ENCODE assay signal across 16 cellular contexts in the genomic region with DNA sequence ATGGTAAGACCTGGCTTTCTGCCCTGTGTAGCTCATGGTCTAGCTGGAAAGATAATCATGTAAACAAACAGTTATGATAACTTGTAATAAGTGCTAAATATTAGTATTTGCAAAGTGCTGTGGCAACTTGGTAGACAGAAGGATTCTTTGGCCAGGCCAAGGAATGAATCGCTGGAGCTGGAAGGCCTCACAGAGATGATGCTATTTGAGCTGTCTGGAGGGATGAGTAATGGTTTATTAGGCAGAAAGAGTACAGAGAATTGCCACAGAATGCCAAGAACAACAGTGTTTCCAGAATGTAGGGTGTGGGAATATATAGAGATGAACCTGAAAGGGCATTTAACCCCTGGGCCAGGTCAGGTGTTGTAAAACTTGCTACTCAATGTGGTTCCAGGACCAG. TPM values are rescaled to one million over a fixed set of nuclear protein-coding genes. Genes with fewer than 3 reads are reported as not detected.
A peak's percentile ranks its signal among the peaks of the same experiment; 100 is the strongest.
DNase-seq lines count a peak whose midpoint lies in the region; ATAC-seq and TF ChIP-seq lines count a peak whose summit lies in the region.
"Had no signal": no experiment of that assay in that cellular context is flagged by ENCODE, and none has a peak within 500 bp of the region (broad histone marks: within the 10 kb centered on the region; RNA-seq: fewer than 3 reads in every experiment).

No MANE protein-coding gene starts in this region.

- TF ChIP-seq CTCF in HEK293 (tag by site-specific recombination; IDR thresholded peaks at IDR 0.05) (no peak), RWPE2 (IDR thresholded peaks at IDR 0.05; ENCODE audit: poor library complexity, severe bottlenecking) (no peak)

- H3K27ac ChIP-seq in HEK293 (ENCODE audit: extremely low read depth, low read depth, low read length) = no peak overlapping the region
- H3K27ac ChIP-seq in RWPE2 (ENCODE audit: poor library complexity, severe bottlenecking) = no peak overlapping the region

- H3K27me3 ChIP-seq in RWPE2 (ENCODE audit: insufficient read depth, poor library complexity, severe bottlenecking) = peaks cover 20% of the 10 kb centered on the region

- H3K9me3 ChIP-seq in HEK293 (ENCODE audit: control insufficient read depth, insufficient read depth, low read depth, low read length) (no peaks in the 10 kb centered on the region), RWPE2 (ENCODE audit: severe bottlenecking) (no peaks in the 10 kb centered on the region)
- H3K9me3 ChIP-seq: BE2C had no signal

- H3K4me1 ChIP-seq in HEK293 (ENCODE audit: control insufficient read depth, insufficient read depth, low read length) = no peaks in the 10 kb centered on the region
- H3K4me1 ChIP-seq in RWPE2 (ENCODE audit: insufficient read depth, poor library complexity, severe bottlenecking) = no peaks in the 10 kb centered on the region
- H3K4me1 ChIP-seq: BE2C had no signal

- peak; percentile 32 for DNase-seq in Caki2 (ENCODE audit: low read depth)
- no peak for DNase-seq in RWPE2 (ENCODE audit: low spot score)
- peak; percentile 5 for DNase-seq in iris pigment epithelial cell (ENCODE audit: low read depth)
- DNase-seq in NCI-H774 (lab: John Stamatoyannopoulos, UW) = no peak
- DNase-seq in SIG-M5 (lab: John Stamatoyannopoulos, UW) = no peak
- no peak for DNase-seq in activated CD4-positive, alpha-beta T cell treated with anti-CD3 and anti-CD28 coated beads for 48 hours
- DNase-seq: BE2C; CD8-positive, alpha-beta T cell; COR-L47; DND-41; H7 had no signal

- in situ Hi-C loops in Caki2 (cut with HindIII; ENCODE audit: low pct_unique_long_range_greater_than_20kb, low sequenced_read_pairs) = no loop called here

- CTCF ChIA-PET in HEK293 (lab: Yijun Ruan, JAX) = no interaction called here

- POLR2A ChIA-PET in HEK293 (lab: Yijun Ruan, JAX) = no interaction called here

- H3K36me3 ChIP-seq in HEK293 (ENCODE audit: control insufficient read depth in 2 of 2, insufficient read depth in 1 of 2, low read length in 2 of 2) (no peaks in the 10 kb centered on the region), RWPE2 (ENCODE audit: low read depth) (no peaks in the 10 kb centered on the region)
- H3K36me3 ChIP-seq: BE2C had no signal

- peak; percentile 57; the same call in 2 of the 3 replicates for ATAC-seq in RWPE2 (ENCODE audit: low read depth)
- no peak for ATAC-seq in HG03442 (IDR thresholded peaks at IDR 0.05; ENCODE audit: unreplicated experiment)
- ATAC-seq: CD8-positive, alpha-beta T cell; GM23338 had no signal

- H3K4me3 ChIP-seq in HEK293 (ENCODE audit: low read depth, low read length) = no peak overlapping the region
- no peak overlapping the region for H3K4me3 ChIP-seq in RWPE2 (ENCODE audit: severe bottlenecking)
- H3K4me3 ChIP-seq: GM23338 had no signal

TF ChIP-seq in HEK293, 187 proteins besides CTCF, POLR2A, EP300 and RAD21:
- TF ChIP-seq ZNF335 (tag by site-specific recombination; conservative IDR thresholded peaks at IDR 0.05) (0 out of 2 replicates have a peak, but pooled peaks have one; percentile 21), ZNF629 (tag by site-specific recombination; IDR thresholded peaks at IDR 0.05) (no peak), ZNF114 (tag by site-specific recombination; IDR thresholded peaks at IDR 0.05) (no peak), ZNF266 (tag by site-specific recombination; IDR thresholded peaks at IDR 0.05; ENCODE audit: low read depth) (no peak), FEZF1 (tag by site-specific recombination; IDR thresholded peaks at IDR 0.05) (peak; percentile 9; the same call in 1 of the 2 replicates), PATZ1 (tag by site-specific recombination; IDR thresholded peaks at IDR 0.05) (no peak)
- TF ChIP-seq, protein P1, sequence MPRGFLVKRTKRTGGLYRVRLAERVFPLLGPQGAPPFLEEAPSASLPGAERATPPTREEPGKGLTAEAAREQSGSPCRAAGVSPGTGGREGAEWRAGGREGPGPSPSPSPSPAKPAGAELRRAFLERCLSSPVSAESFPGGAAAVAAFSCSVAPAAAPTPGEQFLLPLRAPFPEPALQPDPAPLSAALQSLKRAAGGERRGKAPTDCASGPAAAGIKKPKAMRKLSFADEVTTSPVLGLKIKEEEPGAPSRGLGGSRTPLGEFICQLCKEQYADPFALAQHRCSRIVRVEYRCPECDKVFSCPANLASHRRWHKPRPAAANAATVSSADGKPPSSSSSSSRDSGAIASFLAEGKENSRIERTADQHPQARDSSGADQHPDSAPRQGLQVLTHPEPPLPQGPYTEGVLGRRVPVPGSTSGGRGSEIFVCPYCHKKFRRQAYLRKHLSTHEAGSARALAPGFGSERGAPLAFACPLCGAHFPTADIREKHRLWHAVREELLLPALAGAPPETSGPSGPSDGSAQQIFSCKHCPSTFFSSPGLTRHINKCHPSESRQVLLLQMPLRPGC (tag by site-specific recombination; IDR thresholded peaks at IDR 0.05) = no peak

RNA-seq across cellular contexts. Expression of gene OTX2, which starts 27.6 kb away (rescaled TPM):
- total RNA-seq in Caki2 (2014; rRNA removed; shearing (Covaris generic); ENCODE audit: low replicate concordance) = not detected in 2 replicates
- total RNA-seq: A172; CD8-positive, alpha-beta T cell; HT-29 had no signal

Comparison
In these comparisons a context has a peak if more than half of its experiments do, and no peak if none do; other contexts are left out.
1. DNase-seq: peak in Caki2 (single experiment) and iris pigment epithelial cell (single experiment); none in RWPE2 (single experiment), NCI-H774 (single experiment), SIG-M5 (single experiment) and activated CD4-positive, alpha-beta T cell treated with anti-CD3 and anti-CD28 coated beads for 48 hours (single experiment).